In genomic region chr5:56155992-56156584, GRCh38 we compare ENCODE assay signal across 9 cellular contexts.
DNase-seq lines count a peak whose midpoint lies in the region; ATAC-seq, FAIRE-seq and TF ChIP-seq lines count a peak whose summit lies in the region.
"Had no signal": no experiment of that assay in that cellular context is flagged by ENCODE, and none has a peak within 500 bp of the region (broad histone marks: within the 10 kb centered on the region; RNA-seq: fewer than 3 reads in every experiment).

No MANE protein-coding gene starts in this region.

- no peak overlapping the region for H3K4me3 ChIP-seq in parathyroid adenoma (ENCODE audit: low read depth, low read length)

- DNase-seq in GM19239 (ENCODE audit: insufficient read length, low spot score) (no peak), NCI-H128 (lab: John Stamatoyannopoulos, UW; ENCODE audit: unreplicated experiment) (no peak), NCI-H1694 treated with DMSO at 0.1 percent for 48 hours (lab: John Stamatoyannopoulos, UW) (no peak)
- no peak for DNase-seq in activated naive CD8-positive, alpha-beta T cell treated with anti-CD3 and anti-CD28 coated beads for 36 hours
- DNase-seq in stimulated activated CD4-positive, alpha-beta T cell treated with anti-CD3 and anti-CD28 coated beads, Interleukin-1b, Interleukin-23, amount 100 ng/mL, for 48 hours, result no peak
- DNase-seq: NCI-H345 had no signal

- peak overlapping the region; percentile 34 for H2AFZ ChIP-seq in parathyroid adenoma

- H3K9me3 ChIP-seq in parathyroid adenoma (ENCODE audit: control insufficient read depth, low read length), result no peaks in the 10 kb centered on the region

- no peaks in the 10 kb centered on the region for H3K36me3 ChIP-seq in parathyroid adenoma (ENCODE audit: control insufficient read depth, insufficient read depth, low read length)

- H3K4me3 Mint-ChIP-seq in activated naive CD8-positive, alpha-beta T cell treated with anti-CD3 and anti-CD28 coated beads for 36 hours, result no peak overlapping the region

- peak; percentile 18 for ATAC-seq in HG03139 (IDR thresholded peaks at IDR 0.05; ENCODE audit: unreplicated experiment)
- no peak for ATAC-seq in GM21529 (IDR thresholded peaks at IDR 0.05; ENCODE audit: unreplicated experiment)

- no peaks in the 10 kb centered on the region for H3K79me2 ChIP-seq in parathyroid adenoma

- no peaks in the 10 kb centered on the region for H3K36me3 Mint-ChIP-seq in activated naive CD8-positive, alpha-beta T cell treated with anti-CD3 and anti-CD28 coated beads for 36 hours

- H3K27ac ChIP-seq in parathyroid adenoma, result no peak overlapping the region

- H3K9ac ChIP-seq in parathyroid adenoma, result no peak overlapping the region

- peaks cover 46% of the 10 kb centered on the region for H3K4me1 Mint-ChIP-seq in activated naive CD8-positive, alpha-beta T cell treated with anti-CD3 and anti-CD28 coated beads for 36 hours

- peaks cover 8% of the 10 kb centered on the region for H3K4me1 ChIP-seq in parathyroid adenoma

- FAIRE-seq in GM19239 (lab: Jason Lieb, UNC), result peak; percentile 78

- no peaks in the 10 kb centered on the region for H3K27me3 ChIP-seq in parathyroid adenoma (ENCODE audit: control insufficient read depth, insufficient read depth, low read length)

- no peaks in the 10 kb centered on the region for H3K9me3 Mint-ChIP-seq in activated naive CD8-positive, alpha-beta T cell treated with anti-CD3 and anti-CD28 coated beads for 36 hours

- H3K4me2 ChIP-seq in parathyroid adenoma (ENCODE audit: low read length), result no peak overlapping the region

- H3K27ac Mint-ChIP-seq in activated naive CD8-positive, alpha-beta T cell treated with anti-CD3 and anti-CD28 coated beads for 36 hours, result peak overlapping the region; percentile 76

- no peaks in the 10 kb centered on the region for H3K27me3 Mint-ChIP-seq in activated naive CD8-positive, alpha-beta T cell treated with anti-CD3 and anti-CD28 coated beads for 36 hours

- TF ChIP-seq CTCF in parathyroid adenoma (IDR thresholded peaks at IDR 0.05), result no peak
